ENCODE assay signal across 8 cellular contexts in genomic region chr6:110816110-110816409, GRCh38. TPM values are rescaled to one million over a fixed set of nuclear protein-coding genes. Genes with fewer than 3 reads are reported as not detected.
DNase-seq lines count a peak whose midpoint lies in the region; ATAC-seq and TF ChIP-seq lines count a peak whose summit lies in the region.

No MANE protein-coding gene starts in this region.

- ATAC-seq in stimulated activated naive CD8-positive, alpha-beta T cell treated with anti-CD3 and anti-CD28 coated beads, Interleukin-15, Interleukin-2, amounts not matched to agents 100 U/mL and 50 U/mL, for 24 hours: no peak
- ATAC-seq in HG02973 (IDR thresholded peaks at IDR 0.05; ENCODE audit: unreplicated experiment) (no peak), HG03439 (IDR thresholded peaks at IDR 0.05; ENCODE audit: unreplicated experiment) (no peak)

- intact Hi-C loops in mammary epithelial cell (cut with micrococcal nuclease): loop anchor here (2.0 to 5.0 kb wide), 3 partner anchors 114 to 134 kb away; no protein-coding TSS in a partner anchor

- no peak for DNase-seq in stimulated activated naive CD8-positive, alpha-beta T cell treated with anti-CD3 and anti-CD28 coated beads, Interleukin-15, Interleukin-2, amounts not matched to agents 100 U/mL and 50 U/mL, for 24 hours
- DNase-seq in mammary epithelial cell (no peak), NCI-H510A treated with DMSO at 0.1 percent for 48 hours (lab: John Stamatoyannopoulos, UW) (no peak), NCI-H1092 (lab: John Stamatoyannopoulos, UW) (no peak)

- BruUV-seq in mammary epithelial cell (replicated peaks; lab: Mats Ljungman, UMichigan): TSS peak; percentile 70

- peak overlapping the region; percentile 76 for H3K4me2 ChIP-seq in mammary epithelial cell (ENCODE audit: insufficient read depth, low read depth, low read length)

- peak overlapping the region; percentile 96 for H3K27ac Mint-ChIP-seq in stimulated activated naive CD8-positive, alpha-beta T cell treated with anti-CD3 and anti-CD28 coated beads, Interleukin-15, Interleukin-2, amounts not matched to agents 100 ng/mL and 50 ng/mL, for 24 hours

- CTCF ChIA-PET in mammary epithelial cell (lab: Charles Lee; ENCODE audit: low non-redundant PET): no interaction called here

- no peaks in the 10 kb centered on the region for H3K27me3 ChIP-seq in mammary epithelial cell (ENCODE audit: insufficient read depth, low read length)
- no peaks in the 10 kb centered on the region for H3K27me3 ChIP-seq in mucosa of stomach (ENCODE audit: control insufficient read depth, insufficient read depth, low read length)

- peak overlapping the region; percentile 93 for H3K4me3 Mint-ChIP-seq in stimulated activated naive CD8-positive, alpha-beta T cell treated with anti-CD3 and anti-CD28 coated beads, Interleukin-15, Interleukin-2, amounts not matched to agents 100 ng/mL and 50 ng/mL, for 24 hours

- H3K4me1 ChIP-seq in mammary epithelial cell (ENCODE audit: insufficient read depth, low read length): peaks cover 22% of the 10 kb centered on the region
- H3K4me1 ChIP-seq in mucosa of stomach (ENCODE audit: control insufficient read depth, insufficient read depth, low read length): peaks cover 9% of the 10 kb centered on the region

- dilution Hi-C loops in mammary epithelial cell (cut with HindIII; ENCODE audit: low sequenced_read_pairs): loop anchor here (5.0 to 10.0 kb wide), 2 partner anchors 61 to 141 kb away; no protein-coding TSS in a partner anchor

- peak overlapping the region; percentile 66 to 97 (median 93) for H3K4me3 ChIP-seq in mammary epithelial cell (replicated peaks in 1 of 3; ENCODE audit: insufficient read depth in 1 of 3, low read depth in 2 of 3, low read length in 3 of 3)
- peak overlapping the region; percentile 81 for H3K4me3 ChIP-seq in mucosa of stomach (ENCODE audit: low read length)

- H3K27me3 Mint-ChIP-seq in stimulated activated naive CD8-positive, alpha-beta T cell treated with anti-CD3 and anti-CD28 coated beads, Interleukin-15, Interleukin-2, amounts not matched to agents 100 ng/mL and 50 ng/mL, for 24 hours: no peaks in the 10 kb centered on the region

- peak overlapping the region; percentile 96 for H2AFZ ChIP-seq in mammary epithelial cell (ENCODE audit: low read depth, low read length)

- in situ Hi-C loops in mammary epithelial cell (cut with MboI; ENCODE audit: low sequenced_read_pairs in 2 of 2): no loop called here

- no peaks in the 10 kb centered on the region for H3K36me3 Mint-ChIP-seq in stimulated activated naive CD8-positive, alpha-beta T cell treated with anti-CD3 and anti-CD28 coated beads, Interleukin-15, Interleukin-2, amounts not matched to agents 100 ng/mL and 50 ng/mL, for 24 hours (ENCODE audit: low read depth)

- no peaks in the 10 kb centered on the region for H4K20me1 ChIP-seq in mammary epithelial cell (ENCODE audit: insufficient read depth, low read length)

- WGBS in mammary epithelial cell (ENCODE audit: low coverage, missing lambda C conversion rate): 8% methylated on average over 6 of the region's 6 CpGs

- H3K9ac ChIP-seq in mammary epithelial cell (ENCODE audit: insufficient read depth, low read length) (peak overlapping the region; percentile 45), mucosa of stomach (ENCODE audit: low read length) (peak overlapping the region; percentile 35)

- peaks cover 31% of the 10 kb centered on the region for H3K79me2 ChIP-seq in mammary epithelial cell (ENCODE audit: insufficient read depth, low read length)

- no peaks in the 10 kb centered on the region for H3K36me3 ChIP-seq in mammary epithelial cell (ENCODE audit: insufficient read depth, low read length)
- H3K36me3 ChIP-seq in mucosa of stomach (ENCODE audit: control insufficient read depth, insufficient read depth, low read length): no peaks in the 10 kb centered on the region

- H3K27ac ChIP-seq in mammary epithelial cell (ENCODE audit: insufficient read depth, low read depth, low read length): peak overlapping the region; percentile 95

- H3K4me1 Mint-ChIP-seq in stimulated activated naive CD8-positive, alpha-beta T cell treated with anti-CD3 and anti-CD28 coated beads, Interleukin-15, Interleukin-2, amounts not matched to agents 100 ng/mL and 50 ng/mL, for 24 hours (ENCODE audit: low read depth): peaks cover 46% of the 10 kb centered on the region

- H3K9me3 Mint-ChIP-seq in stimulated activated naive CD8-positive, alpha-beta T cell treated with anti-CD3 and anti-CD28 coated beads, Interleukin-15, Interleukin-2, amounts not matched to agents 100 ng/mL and 50 ng/mL, for 24 hours: no peaks in the 10 kb centered on the region

- no peaks in the 10 kb centered on the region for H3K9me3 ChIP-seq in mammary epithelial cell (replicated peaks; ENCODE audit: insufficient read depth, low read length)
- H3K9me3 ChIP-seq in mucosa of stomach (ENCODE audit: control insufficient read depth, low read length): no peaks in the 10 kb centered on the region

- no peak for TF ChIP-seq CTCF in mammary epithelial cell (conservative IDR thresholded peaks at IDR 0.05 in 1 of 2, IDR thresholded peaks at IDR 0.05 in 1 of 2; ENCODE audit: extremely low read depth in 1 of 2, insufficient read depth in 1 of 2, low read depth in 1 of 2, low read length in 2 of 2)

RNA-seq across cellular contexts. Expression of gene CDK19, which starts 0.8 kb away (rescaled TPM):
- total RNA-seq in mammary epithelial cell: 1 to 10 TPM; 8.7 to 8.8 TPM
- 5.3 TPM for polyA plus RNA-seq in mammary epithelial cell
- 12.6 TPM for polyA minus RNA-seq in mammary epithelial cell

RNA-seq across cellular contexts. Expression of gene AMD1, which starts 58.5 kb away (rescaled TPM):
- 10 to 100 TPM; 69.7 to 97.5 TPM for total RNA-seq in mammary epithelial cell
- polyA plus RNA-seq in mammary epithelial cell: 68.4 TPM
- 51.4 TPM for polyA minus RNA-seq in mammary epithelial cell
